ENCODE assay signal across 8 cellular contexts in the genomic region with DNA sequence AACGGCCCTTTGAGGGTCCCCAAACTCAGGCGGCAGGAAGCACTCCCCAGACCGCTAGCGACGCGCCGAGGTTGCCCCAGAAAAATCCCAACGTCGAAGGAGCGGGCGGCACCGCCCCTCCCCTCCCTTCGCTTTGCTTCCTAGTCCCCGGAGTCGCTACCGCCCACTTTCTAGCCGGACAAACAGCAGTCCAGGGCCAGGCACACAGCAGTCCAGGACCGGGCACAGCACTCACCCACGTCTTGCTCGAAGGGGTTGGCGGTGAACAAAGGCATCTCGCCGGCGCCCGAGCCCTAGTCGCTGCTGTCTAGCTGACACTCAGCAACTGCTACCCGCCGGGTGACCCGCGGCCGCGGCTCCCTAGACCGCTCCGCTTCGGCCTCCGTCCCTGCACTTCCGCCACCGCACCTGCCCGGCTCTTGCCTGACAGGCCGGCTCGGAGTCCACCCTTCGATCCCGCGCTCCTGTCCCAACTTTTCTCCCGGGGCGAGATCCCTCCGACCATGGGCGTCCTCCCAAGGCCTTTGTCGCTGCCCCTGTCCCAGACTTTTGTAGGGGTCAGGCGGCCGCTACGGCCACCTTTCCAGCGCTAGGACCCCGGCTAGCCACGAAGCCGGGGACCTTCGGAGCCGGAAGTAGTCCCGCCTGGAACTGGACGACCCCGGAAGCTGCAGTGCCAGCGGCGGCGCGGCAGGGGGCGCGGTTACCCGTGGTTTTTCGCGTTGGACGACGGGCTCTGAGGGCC. TPM values are rescaled to one million over a fixed set of nuclear protein-coding genes. Genes with fewer than 3 reads are reported as not detected.
DNase-seq lines count a peak whose midpoint lies in the region; ATAC-seq lines count a peak whose summit lies in the region.

TSS of gene STAM2 (minus strand) at position 396 of the 745 bp plus-strand sequence. CDS start at position 275, 121 bp downstream.

- CTCF ChIA-PET in naive thymus-derived CD4-positive, alpha-beta T cell (lab: Charles Lee): interaction anchor here (0.6 to 2.5 kb wide), 5 partner anchors 457 to 886 kb away, joined by 3 to 27 read pairs (median 4); partner anchors contain the start of gene NMI

- H3K9me3 Mint-ChIP-seq in naive thymus-derived CD4-positive, alpha-beta T cell: peaks cover 0 to 2% (median 0%) of the 10 kb centered on the region in 11 donors
- peaks cover 0 to 1% of the 10 kb centered on the region in 2 donors for H3K9me3 Mint-ChIP-seq in stimulated activated naive B cell treated with anti-CD40 and anti-IgM and Interleukin-4, amounts not matched to agents 10 μg/mL and 1 μg/mL and 100 μg/mL, for 72 hours

- H4K20me1 ChIP-seq in GM23248 (ENCODE audit: insufficient read depth): no peaks in the 10 kb centered on the region

- peaks cover 0 to 6% (median under 1%) of the 10 kb centered on the region in 5 donors for H3K27me3 Mint-ChIP-seq in naive thymus-derived CD4-positive, alpha-beta T cell
- no peaks in the 10 kb centered on the region for H3K27me3 Mint-ChIP-seq in stimulated activated naive B cell treated with anti-CD40 and anti-IgM and Interleukin-4, amounts not matched to agents 10 μg/mL and 1 μg/mL and 100 μg/mL, for 72 hours

- peaks cover 0 to 7% (median 0%) of the 10 kb centered on the region in 5 donors for H3K36me3 Mint-ChIP-seq in naive thymus-derived CD4-positive, alpha-beta T cell
- H3K36me3 Mint-ChIP-seq in stimulated activated naive B cell treated with anti-CD40 and anti-IgM and Interleukin-4, amounts not matched to agents 10 μg/mL and 1 μg/mL and 100 μg/mL, for 72 hours: peaks cover 5 to 8% of the 10 kb centered on the region in 2 donors

- peak; percentile 93 for ATAC-seq in naive thymus-derived CD4-positive, alpha-beta T cell
- ATAC-seq in stimulated activated naive B cell treated with anti-CD40 and anti-IgM and Interleukin-4, amounts not matched to agents 10 μg/mL and 1 μg/mL and 100 μg/mL, for 72 hours (replicated peaks): peak; percentile 79 to 83

- in situ Hi-C loops in GM23248 (cut with MboI): no loop called here

- peak; percentile 98 for DNase-seq in ELF-1 (ENCODE audit: low read depth, low spot score)
- peak; percentile 94 for DNase-seq in GM23248
- DNase-seq in Kasumi-1 (lab: John Stamatoyannopoulos, UW): peak; percentile 97 to 98
- peak; percentile 93 for DNase-seq in RPMI8226
- peak; percentile 87 to 88 for DNase-seq in activated T-helper 1 cell treated with anti-CD3 and anti-CD28 coated beads, Interleukin-2, amount 50 U/mL, for 16 hours (ENCODE audit: low read depth in 1 of 2, low spot score in 1 of 2)
- DNase-seq in fibroblast of gingiva (ENCODE audit: low read depth): peak; percentile 91
- DNase-seq in naive thymus-derived CD4-positive, alpha-beta T cell: peak; percentile 79 to 95 (median 93)
- DNase-seq in stimulated activated naive B cell treated with anti-CD40 and anti-IgM and Interleukin-4, amounts not matched to agents 10 μg/mL and 1 μg/mL and 100 μg/mL, for 72 hours: peak; percentile 96

- H3K4me1 Mint-ChIP-seq in naive thymus-derived CD4-positive, alpha-beta T cell: peaks cover 22 to 46% (median 36%) of the 10 kb centered on the region in 7 donors
- peaks cover 16 to 36% of the 10 kb centered on the region in 2 donors for H3K4me1 Mint-ChIP-seq in stimulated activated naive B cell treated with anti-CD40 and anti-IgM and Interleukin-4, amounts not matched to agents 10 μg/mL and 1 μg/mL and 100 μg/mL, for 72 hours

- peak within 1 kb of the TSS; percentile 90 to 99 (median 96) for H3K4me3 Mint-ChIP-seq in naive thymus-derived CD4-positive, alpha-beta T cell
- H3K4me3 Mint-ChIP-seq in stimulated activated naive B cell treated with anti-CD40 and anti-IgM and Interleukin-4, amounts not matched to agents 10 μg/mL and 1 μg/mL and 100 μg/mL, for 72 hours: peak within 1 kb of the TSS; percentile 99 to 100

- peak within 1 kb of the TSS; percentile 90 for H3K9ac ChIP-seq in GM23248

- H3K36me3 ChIP-seq in GM23248 (ENCODE audit: low read depth): no peaks in the 10 kb centered on the region
- peaks cover 0 to 7% (median 0%) of the 10 kb centered on the region in 3 experiments for H3K36me3 ChIP-seq in naive thymus-derived CD4-positive, alpha-beta T cell (ENCODE audit: control insufficient read depth in 2 of 3, insufficient read depth in 3 of 3, low read length in 3 of 3)

- H3K4me2 ChIP-seq in GM23248 (ENCODE audit: unreplicated experiment): peak within 1 kb of the TSS; percentile 94

- H3F3A ChIP-seq in GM23248 (ENCODE audit: insufficient read depth): peaks cover 22% of the 10 kb centered on the region

- H3K4me3 ChIP-seq in GM23248: peak within 1 kb of the TSS; percentile 93
- H3K4me3 ChIP-seq in naive thymus-derived CD4-positive, alpha-beta T cell (ENCODE audit: low read length): peak within 1 kb of the TSS; percentile 80

- H3K4me1 ChIP-seq in GM23248 (ENCODE audit: insufficient read depth): peaks cover 18% of the 10 kb centered on the region
- peaks cover 0 to 14% of the 10 kb centered on the region in 2 donors for H3K4me1 ChIP-seq in naive thymus-derived CD4-positive, alpha-beta T cell (ENCODE audit: control insufficient read depth in 2 of 2, insufficient read depth in 2 of 2, low read length in 2 of 2)

- POLR2A ChIA-PET in naive thymus-derived CD4-positive, alpha-beta T cell (lab: Charles Lee): interaction anchor here (0.6 to 1.8 kb wide), 7 partner anchors 140 to 914 kb away, joined by 3 to 12 read pairs (median 3); partner anchors contain the start of genes ARL5A, ARL6IP6, PRPF40A and RBM43

- no peaks in the 10 kb centered on the region for H3K9me3 ChIP-seq in GM23248 (ENCODE audit: low read depth)
- H3K9me3 ChIP-seq in naive thymus-derived CD4-positive, alpha-beta T cell (ENCODE audit: control insufficient read depth in 2 of 3, low read length in 3 of 3): no peaks in the 10 kb centered on the region

- no peaks in the 10 kb centered on the region for H3K9me2 ChIP-seq in GM23248 (ENCODE audit: insufficient read depth)

- H2AFZ ChIP-seq in GM23248: peak within 1 kb of the TSS; percentile 99

- no peaks in the 10 kb centered on the region for H3K27me3 ChIP-seq in GM23248 (replicated peaks; ENCODE audit: insufficient read depth)
- no peaks in the 10 kb centered on the region for H3K27me3 ChIP-seq in naive thymus-derived CD4-positive, alpha-beta T cell (ENCODE audit: control insufficient read depth in 2 of 2, insufficient read depth in 2 of 2, low read length in 2 of 2)

- whole genome bisulfite sequencing in GM23248 (ENCODE audit: low coverage in 1 of 2, low lambda C conversion rate in 2 of 2, missing lambda C conversion rate in 2 of 2), 2 experiments: 0% methylated on average over 70 to 72 of the region's 72 CpGs

- intact Hi-C loops in naive thymus-derived CD4-positive, alpha-beta T cell (cut with micrococcal nuclease): loop anchor here (1.0 to 10.0 kb wide), 18 partner anchors 8 to 1303 kb away; partner anchors contain the start of genes ARL5A (in 2 of the 2), FMNL2 (in 2 of the 2), PRPF40A (in 2 of the 2) and RBM43 (in 2 of the 2)

- peaks cover 46% of the 10 kb centered on the region for H3K79me2 ChIP-seq in GM23248 (ENCODE audit: insufficient read depth)

- peak within 1 kb of the TSS; percentile 96 to 99 (median 99) for H3K27ac Mint-ChIP-seq in naive thymus-derived CD4-positive, alpha-beta T cell
- peak within 1 kb of the TSS; percentile 100 for H3K27ac Mint-ChIP-seq in stimulated activated naive B cell treated with anti-CD40 and anti-IgM and Interleukin-4, amounts not matched to agents 10 μg/mL and 1 μg/mL and 100 μg/mL, for 72 hours

- H3K27ac ChIP-seq in GM23248: peak within 1 kb of the TSS; percentile 92
- H3K27ac ChIP-seq in naive thymus-derived CD4-positive, alpha-beta T cell (ENCODE audit: low read depth, low read length): peak within 1 kb of the TSS; percentile 91

RNA-seq across cellular contexts. Expression of gene STAM2, which starts in this region (rescaled TPM):
- 29.6 and 42.6 TPM in 2 replicates for total RNA-seq in GM23248 (2014; rRNA removed; shearing (Covaris generic))
- polyA plus RNA-seq in GM23248 (2016; fragmentation: Nextera tagmentation; extraction: Ambion mirVana): 14.7 and 14.9 TPM in 2 replicates
- total RNA-seq in naive thymus-derived CD4-positive, alpha-beta T cell: 10 to 100 TPM; 12.6 to 22.2 (median 20.0) TPM
- 1 to 10 TPM; 2.6 to 3.4 TPM for polyA plus RNA-seq in naive thymus-derived CD4-positive, alpha-beta T cell

Comparison
In these comparisons a context has a peak if more than half of its experiments do, and no peak if none do; other contexts are left out.
1. Peak in every context shown above with its lines: DNase-seq, ATAC-seq, H3K4me3 ChIP-seq and H3K27ac ChIP-seq.